In genomic region chr3:63048365-63048764, GRCh38 we compare ENCODE assay signal across 17 cellular contexts.
"Had no signal": no experiment of that assay in that cellular context is flagged by ENCODE, and none has a peak within 500 bp of the region (broad histone marks: within the 10 kb centered on the region; RNA-seq: fewer than 3 reads in every experiment).

No MANE protein-coding gene starts in this region.

- H2AFZ ChIP-seq: neural progenitor cell had no signal

- H3K36me3 ChIP-seq: esophagus muscularis mucosa, neural progenitor cell, stomach had no signal

- H3K27ac ChIP-seq: body of pancreas, coronary artery, esophagus muscularis mucosa, neural progenitor cell, stomach, testis, VCaP had no signal

- H3K4me1 ChIP-seq: body of pancreas, esophagus muscularis mucosa, neural progenitor cell, stomach, testis had no signal

- H3K4me3 ChIP-seq: body of pancreas, coronary artery, esophagus muscularis mucosa, neural progenitor cell, stomach, testis had no signal

- H3K9me3 ChIP-seq: body of pancreas, esophagus muscularis mucosa, stomach, testis had no signal

- ATAC-seq: body of pancreas; left cardiac atrium; naive thymus-derived CD4-positive, alpha-beta T cell; T-helper 17 cell had no signal

- H3K9ac ChIP-seq: neural progenitor cell had no signal

- H3K27me3 ChIP-seq: body of pancreas, esophagus muscularis mucosa, neural progenitor cell, stomach, testis had no signal

- FAIRE-seq: islet of Langerhans had no signal

- DNase-seq: activated CD4-positive, CD25-positive, alpha-beta regulatory T cell treated with anti-CD3 and anti-CD28 coated beads, Interleukin-2, amount 50 U/mL, for 72 hours; amniotic stem cell; body of pancreas; effector CD4-positive, alpha-beta T cell; left cardiac atrium; mesenchymal stem cell; naive thymus-derived CD4-positive, alpha-beta T cell; stimulated activated CD4-positive, alpha-beta T cell treated with anti-CD3 and anti-CD28 coated beads, Interleukin-15, amount 100 ng/mL, for 24 hours; stimulated activated CD4-positive, alpha-beta T cell treated with anti-CD3 and anti-CD28 coated beads, Interleukin-2, amount 100 ng/mL, for 48 hours; stomach; T-helper 17 cell; testis had no signal

- H3K4me2 ChIP-seq: neural progenitor cell had no signal
